10 cellular contexts compared by ENCODE assay signal in the genomic region with DNA sequence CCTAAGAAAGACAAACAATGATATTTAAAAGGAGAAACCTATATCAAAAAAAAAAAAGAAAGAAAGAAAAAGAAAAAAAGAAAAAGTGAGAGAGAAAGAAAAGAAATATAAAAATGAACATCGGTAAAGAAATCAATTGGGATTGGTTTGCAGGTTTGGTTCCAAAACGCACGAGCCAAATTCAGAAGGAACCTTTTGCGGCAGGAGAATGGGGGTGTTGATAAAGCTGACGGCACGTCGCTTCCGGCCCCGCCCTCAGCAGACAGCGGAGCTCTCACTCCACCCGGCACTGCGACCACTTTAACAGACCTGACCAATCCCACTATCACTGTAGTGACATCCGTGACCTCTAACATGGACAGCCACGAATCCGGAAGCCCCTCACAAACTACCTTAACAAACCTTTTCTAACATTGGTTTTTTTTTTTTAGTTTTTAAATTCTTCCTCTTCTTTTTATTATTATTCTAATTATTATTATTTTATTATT. TPM values are rescaled to one million over a fixed set of nuclear protein-coding genes. Genes with fewer than 3 reads are reported as not detected.
DNase-seq lines count a peak whose midpoint lies in the region; ATAC-seq, FAIRE-seq and TF ChIP-seq lines count a peak whose summit lies in the region.
"Had no signal": no experiment of that assay in that cellular context is flagged by ENCODE, and none has a peak within 500 bp of the region (broad histone marks: within the 10 kb centered on the region; RNA-seq: fewer than 3 reads in every experiment).

No MANE protein-coding gene starts in this region.

- H3K4me2 ChIP-seq in GM12878 (ENCODE audit: control insufficient read depth, insufficient read depth) = peak overlapping the region; percentile 50; the same call in 1 of the 2 replicates
- H3K4me2 ChIP-seq: SK-N-SH had no signal

- H3K9me3 ChIP-seq in KOPT-K1 (ENCODE audit: insufficient read depth, low read length, poor library complexity, severe bottlenecking) (no peaks in the 10 kb centered on the region), GM12878 (replicated peaks; ENCODE audit: control insufficient read depth, insufficient read depth, low read length) (no peaks in the 10 kb centered on the region)
- H3K9me3 ChIP-seq: SK-N-SH had no signal

- no peaks in the 10 kb centered on the region for H3K4me1 ChIP-seq in GM12878 (ENCODE audit: control insufficient read depth, insufficient read depth, low read length)

- RAD21 ChIA-PET in GM12878 (lab: Charles Lee; ENCODE audit: unreplicated experiment) = interaction anchor here (0.7 kb wide), 1 partner anchor 310 kb away, joined by 3 read pairs; no protein-coding TSS in a partner anchor

- 10% methylated on average over 15 of the region's 15 CpGs for WGBS in GM12878 (ENCODE audit: insufficient coverage, insufficient replicate concordance, low lambda C conversion rate, missing lambda C conversion rate)

- POLR2A ChIA-PET in activated CD4-positive, alpha-beta T cell treated with anti-CD3 and anti-CD28 coated beads for 36 hours (lab: Charles Lee) = no interaction called here
- POLR2A ChIA-PET in GM12878 (lab: Charles Lee) = no interaction called here

- CTCF ChIA-PET in activated CD4-positive, alpha-beta T cell treated with anti-CD3 and anti-CD28 coated beads for 36 hours (lab: Charles Lee) = interaction anchor here (0.7 kb wide), 1 partner anchor 230 kb away, joined by 4 read pairs; no protein-coding TSS in a partner anchor
- CTCF ChIA-PET in GM12878 (lab: Yijun Ruan, JAX) = interaction anchor here (0.6 to 1.1 kb wide), 3 partner anchors 60 to 738 kb away, joined by 3 read pairs; no protein-coding TSS in a partner anchor

- no peak overlapping the region for H3K9ac ChIP-seq in GM12878 (ENCODE audit: control insufficient read depth, insufficient read depth, low read length)
- H3K9ac ChIP-seq: SK-N-SH had no signal

- peak overlapping the region; percentile 55 for H3K4me3 Mint-ChIP-seq in activated CD4-positive, alpha-beta T cell treated with anti-CD3 and anti-CD28 coated beads for 36 hours

- no peak overlapping the region for H2AFZ ChIP-seq in GM12878 (ENCODE audit: control insufficient read depth, low read depth, low read length)

- no peak for TF ChIP-seq RAD21 in GM12878 (IDR thresholded peaks at IDR 0.05; ENCODE audit: insufficient read depth, low read depth, low read length)

- H3K4me3 ChIP-seq in GM12878 (no peak overlapping the region), skeletal muscle cell (ENCODE audit: low read depth, low read length) (peak overlapping the region; percentile 37)

- no peak for TF ChIP-seq POLR2A in GM12878 (IDR thresholded peaks at IDR 0.05; ENCODE audit: low read depth, low read length)

- H4K20me1 ChIP-seq in GM12878 (ENCODE audit: control insufficient read depth, insufficient read depth) = no peaks in the 10 kb centered on the region

- peak overlapping the region; percentile 14 for H3K27ac ChIP-seq in KOPT-K1 (ENCODE audit: low read depth, low read length, poor library complexity, severe bottlenecking)
- H3K27ac ChIP-seq in GM12878 (ENCODE audit: control insufficient read depth, insufficient read depth) = no peak overlapping the region

- no peak for TF ChIP-seq CTCF in GM12878 (IDR thresholded peaks at IDR 0.05 in 2 of 3, conservative IDR thresholded peaks at IDR 0.05 in 1 of 3; ENCODE audit: control insufficient read depth in 2 of 3, extremely low read depth in 1 of 3, insufficient read depth in 1 of 3, low read depth in 3 of 3, low read length in 3 of 3)

- peaks cover 50% of the 10 kb centered on the region for H3K27me3 Mint-ChIP-seq in activated CD4-positive, alpha-beta T cell treated with anti-CD3 and anti-CD28 coated beads for 36 hours

- ATAC-seq in activated CD4-positive, alpha-beta T cell treated with anti-CD3 and anti-CD28 coated beads for 36 hours = peak; percentile 62
- peak; percentile 78 for ATAC-seq in GM12878

- no peak overlapping the region for H3K27ac Mint-ChIP-seq in activated CD4-positive, alpha-beta T cell treated with anti-CD3 and anti-CD28 coated beads for 36 hours

- no peaks in the 10 kb centered on the region for H3K9me3 Mint-ChIP-seq in activated CD4-positive, alpha-beta T cell treated with anti-CD3 and anti-CD28 coated beads for 36 hours (ENCODE audit: low read depth)

- H3K36me3 Mint-ChIP-seq in activated CD4-positive, alpha-beta T cell treated with anti-CD3 and anti-CD28 coated beads for 36 hours (ENCODE audit: low read depth) = no peaks in the 10 kb centered on the region

- peaks cover 6% of the 10 kb centered on the region for H3K4me1 Mint-ChIP-seq in activated CD4-positive, alpha-beta T cell treated with anti-CD3 and anti-CD28 coated beads for 36 hours

- DNase-seq in activated CD4-positive, alpha-beta T cell treated with anti-CD3 and anti-CD28 coated beads for 36 hours = peak; percentile 62
- DNase-seq in activated CD4-positive, alpha-beta T cell treated with anti-CD3 and anti-CD28 coated beads, Interleukin-2, amount 50 U/mL, for 1 hour = no peak
- DNase-seq in GM12878 (ENCODE audit: low read depth, low spot score) = no peak
- no peak for DNase-seq in skeletal muscle cell (ENCODE audit: low read depth)
- no peak for DNase-seq in effector CD8-positive, alpha-beta T cell (lab: John Stamatoyannopoulos, UW)
- no peak for DNase-seq in NCI-H1930 (lab: John Stamatoyannopoulos, UW)
- DNase-seq in GM03348 (ENCODE audit: low spot score) = no peak
- DNase-seq: SK-N-SH had no signal

- no peak for TF ChIP-seq EP300 in GM12878 (IDR thresholded peaks at IDR 0.05; ENCODE audit: borderline replicate concordance in 1 of 2, control insufficient read depth in 1 of 2, low read depth in 2 of 2, low read length in 2 of 2)

- H3K27me3 ChIP-seq in GM12878 (replicated peaks in 1 of 2; ENCODE audit: control insufficient read depth in 2 of 2, insufficient read depth in 2 of 2, low read length in 1 of 2) = no peaks in the 10 kb centered on the region; a peak in 1 of 4 replicates

- no peak for FAIRE-seq in GM12878 (lab: Jason Lieb, UNC)

- in situ Hi-C loops in GM12878 (cut with MboI) = no loop called here

- no peaks in the 10 kb centered on the region for H3K36me3 ChIP-seq in KOPT-K1 (ENCODE audit: insufficient read depth, low read length)
- no peaks in the 10 kb centered on the region for H3K36me3 ChIP-seq in GM12878 (ENCODE audit: control insufficient read depth in 2 of 2, insufficient read depth in 2 of 2, low read length in 1 of 2)

- intact Hi-C loops in activated CD4-positive, alpha-beta T cell treated with anti-CD3 and anti-CD28 coated beads for 36 hours (cut with DNase I, micrococcal nuclease) = loop anchor here in 1 of 2 experiments (10.0 kb wide), 1 partner anchor 426 kb away; no protein-coding TSS in a partner anchor
- intact Hi-C loops in GM12878 (cut with micrococcal nuclease; ENCODE audit: unreplicated experiment) = loop anchor here (10.0 kb wide), 1 partner anchor 536 kb away; no protein-coding TSS in a partner anchor

- no peaks in the 10 kb centered on the region for H3K79me2 ChIP-seq in GM12878 (ENCODE audit: control insufficient read depth, insufficient read depth, low read length)

- no TSS peak for BruUV-seq in GM12878 (replicated peaks; lab: Mats Ljungman, UMichigan)

- SMC1A ChIA-PET in GM12878 (lab: Charles Lee; ENCODE audit: uncharacterized antibody, unreplicated experiment) = interaction anchor here (1.3 kb wide), 1 partner anchor 409 kb away, joined by 3 read pairs; no protein-coding TSS in a partner anchor

TF ChIP-seq in GM12878, 131 proteins besides CTCF, POLR2A, EP300 and RAD21:
- TF ChIP-seq JUNB (IDR thresholded peaks at IDR 0.05) = no peak

RNA-seq across cellular contexts. Expression of a gene that starts 11.7 kb away (rescaled TPM):
- not detected for total RNA-seq in activated CD4-positive, alpha-beta T cell treated with anti-CD3 and anti-CD28 coated beads for 36 hours
- not detected in 2 replicates for total RNA-seq in GM12878 (2013; cell fraction: nucleolus; rRNA removed)
- total RNA-seq in GM12878 (2014; rRNA removed) = not detected in 2 replicates
- total RNA-seq in GM12878 (2014; rRNA removed; fragmentation: Illumina TruSeq; extraction: Trizol) = not detected in 2 replicates
- total RNA-seq in GM12878 (2021) = not detected in 2 replicates
- polyA plus RNA-seq in GM12878 (2011; ENCODE audit: low read depth) = not detected
- not detected in 2 replicates for polyA plus RNA-seq in GM12878 (2011; rRNA removed)
- not detected in 2 replicates for polyA plus RNA-seq in GM12878 (2011; cell fraction: cytosol; rRNA removed)
- not detected in 2 replicates for polyA plus RNA-seq in GM12878 (2011; cell fraction: nucleus; rRNA removed)
- not detected in 2 replicates for polyA plus RNA-seq in GM12878 (2012)
- not detected in 2 replicates for polyA plus RNA-seq in GM12878 (2014; fragmentation: Illumina TruSeq; extraction: Trizol)
- polyA plus RNA-seq in GM12878 (2014; fragmentation: Nextera tagmentation; extraction: Ambion mirVana) = not detected
- not detected in 2 replicates for polyA plus RNA-seq in GM12878 (2014; rRNA removed)
- polyA plus RNA-seq in GM12878 (2016; fragmentation: Nextera tagmentation; extraction: Ambion mirVana) = not detected
- polyA minus RNA-seq in GM12878 (2011; rRNA and poly(A)+ RNA removed) = not detected in 2 replicates
- not detected in 2 replicates for polyA minus RNA-seq in GM12878 (2011; cell fraction: cytosol; rRNA and poly(A)+ RNA removed)
- polyA minus RNA-seq in GM12878 (2011; cell fraction: nucleus; rRNA and poly(A)+ RNA removed) = not detected in 2 replicates
- polyA plus RNA-seq: urinary bladder had no signal

RNA-seq across cellular contexts. Expression of a gene that starts 26.5 kb away (rescaled TPM):
- total RNA-seq in activated CD4-positive, alpha-beta T cell treated with anti-CD3 and anti-CD28 coated beads for 36 hours = under 1 TPM in 1 of 2 experiments, not detected in 1; 0.66 TPM
- not detected in 2 replicates for total RNA-seq in GM12878 (2013; cell fraction: nucleolus; rRNA removed)
- total RNA-seq in GM12878 (2014; rRNA removed) (1.1 and 1.5 TPM in 2 replicates), GM12878 (2014; rRNA removed; fragmentation: Illumina TruSeq; extraction: Trizol) (0.31 and 0.92 TPM in 2 replicates), GM12878 (2021) (0.77 and 0.85 TPM in 2 replicates)
- polyA plus RNA-seq in GM12878 (2011; ENCODE audit: low read depth) = 1.0 TPM
- polyA plus RNA-seq in GM12878 (2011; rRNA removed) (0.39 and 0.56 TPM in 2 replicates), GM12878 (2014; fragmentation: Illumina TruSeq; extraction: Trizol) (0.66 TPM in 1 of 2 replicates, not detected in the other), GM12878 (2014; fragmentation: Nextera tagmentation; extraction: Ambion mirVana) (under 1 TPM; 0.39 to 0.42 TPM), GM12878 (2014; rRNA removed) (0.49 and 0.51 TPM in 2 replicates), GM12878 (2016; fragmentation: Nextera tagmentation; extraction: Ambion mirVana) (1 to 10 TPM; 4.2 to 5.4 TPM)
- polyA plus RNA-seq in GM12878 (2011; cell fraction: cytosol; rRNA removed) = 0.27 and 0.61 TPM in 2 replicates
- polyA plus RNA-seq in GM12878 (2011; cell fraction: nucleus; rRNA removed) = 0.34 TPM in 1 of 2 replicates, not detected in the other
- polyA plus RNA-seq in GM12878 (2012) = 0.43 and 0.56 TPM in 2 replicates
- not detected in 2 replicates for polyA minus RNA-seq in GM12878 (2011; rRNA and poly(A)+ RNA removed)
- polyA minus RNA-seq in GM12878 (2011; cell fraction: cytosol; rRNA and poly(A)+ RNA removed) = not detected in 2 replicates
- not detected in 2 replicates for polyA minus RNA-seq in GM12878 (2011; cell fraction: nucleus; rRNA and poly(A)+ RNA removed)
